14 cellular contexts compared by ENCODE assay signal in the genomic region with DNA sequence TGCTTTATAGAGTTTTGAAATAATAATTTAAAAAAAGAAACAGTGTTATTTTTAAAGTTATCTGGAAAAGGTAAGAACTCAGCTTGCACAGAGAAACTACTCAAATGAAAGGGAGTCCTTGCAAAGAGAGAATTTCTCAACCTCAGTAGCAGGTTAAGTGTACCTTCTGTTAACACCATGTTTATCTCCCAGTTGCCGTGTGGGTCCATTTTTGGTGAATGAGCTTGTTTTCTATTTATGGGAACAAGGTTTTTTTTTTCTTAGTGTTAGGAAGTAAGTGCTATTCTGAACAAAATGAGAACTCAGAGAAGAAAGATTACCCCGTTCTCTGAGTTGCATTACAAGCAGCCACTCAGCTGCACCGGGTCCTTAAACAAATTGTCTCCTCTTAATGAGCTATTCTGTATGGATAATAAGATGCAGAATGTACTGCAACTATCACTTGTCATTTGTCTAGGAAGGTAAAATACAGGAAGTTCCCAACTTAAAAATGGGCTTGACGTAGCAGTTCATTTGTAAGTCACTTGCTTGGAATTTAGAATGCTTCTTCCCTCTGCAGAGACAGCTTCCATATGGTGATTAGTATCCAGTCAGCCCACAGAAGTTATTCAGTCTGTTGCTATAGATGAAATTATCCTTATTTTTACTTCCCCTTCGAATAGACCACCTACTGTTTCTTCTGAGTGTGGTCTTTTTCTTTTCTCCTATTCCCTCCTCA.
A peak's percentile ranks its signal among the peaks of the same experiment; 100 is the strongest.
DNase-seq lines count a peak whose midpoint lies in the region; ATAC-seq, FAIRE-seq and TF ChIP-seq lines count a peak whose summit lies in the region.
"Had no signal": no experiment of that assay in that cellular context is flagged by ENCODE, and none has a peak within 500 bp of the region (broad histone marks: within the 10 kb centered on the region; RNA-seq: fewer than 3 reads in every experiment).

No MANE protein-coding gene starts in this region.

- no peak overlapping the region for H3K56ac ChIP-seq in H1 (replicated peaks; ENCODE audit: insufficient read length, low read depth, low read length)

- TF ChIP-seq CTCF in H1 (IDR thresholded peaks at IDR 0.05; ENCODE audit: control extremely low read depth in 1 of 3, insufficient read depth in 1 of 3, low read depth in 1 of 3, low read length in 3 of 3) (no peak), thoracic aorta (IDR thresholded peaks at IDR 0.05) (no peak)

- no peak overlapping the region for H2AFZ ChIP-seq in H1 (ENCODE audit: low read length)

- H3K4me1 ChIP-seq in H1 (replicated peaks in 1 of 4; ENCODE audit: control insufficient read depth in 3 of 4, insufficient read depth in 4 of 4, low read length in 3 of 4) = peaks cover 0 to 3% (median 3%) of the 10 kb centered on the region in 4 experiments; a peak in 5 of 7 replicates
- peaks cover 10 to 31% of the 10 kb centered on the region in 2 donors for H3K4me1 ChIP-seq in thoracic aorta (ENCODE audit: control insufficient read depth in 1 of 2, low read depth in 2 of 2)

- H2BK15ac ChIP-seq in H1 (ENCODE audit: low read length) = no peak overlapping the region

- TF ChIP-seq EP300 in H1 (IDR thresholded peaks at IDR 0.05; ENCODE audit: borderline replicate concordance in 1 of 2, low read depth in 2 of 2, low read length in 2 of 2) = no peak

- H2BK5ac ChIP-seq in H1 (ENCODE audit: low read depth, low read length) = no peak overlapping the region

- CTCF ChIA-PET in H1 (lab: Charles Lee; ENCODE audit: partially characterized antibody) = interaction anchor here (0.8 to 1.3 kb wide), 6 partner anchors 10 to 369 kb away, joined by 3 to 5 read pairs (median 3); no protein-coding TSS in a partner anchor

- H2BK20ac ChIP-seq in H1 (ENCODE audit: low read length) = no peak overlapping the region

- no peak for TF ChIP-seq RAD21 in H1 (IDR thresholded peaks at IDR 0.05 in 1 of 2, conservative IDR thresholded peaks at IDR 0.05 in 1 of 2; ENCODE audit: low read depth in 2 of 2, low read length in 2 of 2)

- 82% methylated on average over 5 of the region's 5 CpGs; no CpG with 5 or more reads in 1 of the 2 experiments for WGBS in H1 (ENCODE audit: extremely low coverage in 1 of 2, insufficient coverage in 1 of 2, insufficient read length in 1 of 2, insufficient replicate concordance in 2 of 2, low coverage in 1 of 2, low lambda C conversion rate in 2 of 2, missing lambda C conversion rate in 1 of 2), 2 experiments

- peaks cover 3 to 6% of the 10 kb centered on the region in 2 experiments; a peak in 2 of 4 replicates for H3K9me3 ChIP-seq in H1 (ENCODE audit: insufficient read depth in 2 of 2, low read depth in 1 of 2, low read length in 1 of 2)
- no peaks in the 10 kb centered on the region for H3K9me3 ChIP-seq in thoracic aorta
- H3K9me3 ChIP-seq: right lobe of liver had no signal

- H3K79me1 ChIP-seq in H1 (ENCODE audit: low read depth, low read length) = no peaks in the 10 kb centered on the region

- H3K9ac ChIP-seq in H1 (replicated peaks in 1 of 4; ENCODE audit: extremely low read depth in 1 of 4, low read depth in 3 of 4, low read length in 3 of 4) = no peak overlapping the region

- no peak overlapping the region for H3K23ac ChIP-seq in H1 (ENCODE audit: insufficient read length)

- H4K20me1 ChIP-seq in H1 (replicated peaks in 1 of 2; ENCODE audit: control insufficient read depth in 1 of 2, insufficient read depth in 2 of 2, low read length in 2 of 2) = no peaks in the 10 kb centered on the region

- no peak overlapping the region for H3K4me3 ChIP-seq in H1 (ENCODE audit: extremely low read depth in 1 of 4, insufficient read depth in 2 of 4, low read depth in 3 of 4, low read length in 4 of 4)
- peak overlapping the region; percentile 45 for H3K4me3 ChIP-seq in thoracic aorta
- H3K4me3 ChIP-seq: right lobe of liver, SK-N-MC had no signal

- DNase-seq in KBM-7 (peak; percentile 12), H1 (ENCODE audit: low read depth in 1 of 2, low spot score in 2 of 2) (no peak), iris pigment epithelial cell (ENCODE audit: low read depth) (peak; percentile 79), thoracic aorta (ENCODE audit: low spot score) (no peak), ACHN (no peak)
- DNase-seq: COR-L47, MM.1S, right lobe of liver had no signal

- no peak overlapping the region for H3K4ac ChIP-seq in H1 (replicated peaks; ENCODE audit: insufficient read length, low read depth, low read length)

- in situ Hi-C loops in KBM-7 (cut with MboI; ENCODE audit: low pct_unique_long_range_greater_than_20kb, low sequenced_read_pairs) (no loop called here), ACHN (cut with HindIII; ENCODE audit: low pct_ligation_motif_present, low pct_unique_long_range_greater_than_20kb, low sequenced_read_pairs) (no loop called here)

- 0 out of 4 replicates have a peak, but pooled peaks cover 0 to 3% of the 10 kb centered on the region in 2 experiments for H3K79me2 ChIP-seq in H1 (ENCODE audit: control insufficient read depth in 1 of 2, insufficient read depth in 2 of 2, low read length in 2 of 2)

- POLR2A ChIA-PET in H1 (lab: Charles Lee; ENCODE audit: partially characterized antibody) = no interaction called here

- H2BK120ac ChIP-seq in H1 (replicated peaks; ENCODE audit: low read depth, low read length) = no peak overlapping the region

- H2AK5ac ChIP-seq in H1 (ENCODE audit: low read depth, low read length) = no peak overlapping the region

- no peak overlapping the region for H3K4me2 ChIP-seq in H1 (ENCODE audit: insufficient read depth in 1 of 2, low read depth in 2 of 2, low read length in 2 of 2)

- no peak overlapping the region for H3K14ac ChIP-seq in H1 (ENCODE audit: insufficient read length)

- ATAC-seq in thoracic aorta (ENCODE audit: insufficient number of reproducible peaks, low FRiP score, low read depth) (no peak), GM19455 (IDR thresholded peaks at IDR 0.05; ENCODE audit: unreplicated experiment) (no peak), HG03457 (IDR thresholded peaks at IDR 0.05; ENCODE audit: unreplicated experiment) (no peak), HG02870 (IDR thresholded peaks at IDR 0.05; ENCODE audit: unreplicated experiment) (no peak)
- ATAC-seq: right lobe of liver had no signal

- H3K27me3 ChIP-seq in H1 (replicated peaks in 1 of 4; ENCODE audit: control insufficient read depth in 3 of 4, extremely low read depth in 1 of 4, insufficient read depth in 3 of 4, low read length in 3 of 4) (no peaks in the 10 kb centered on the region), thoracic aorta (replicated peaks; ENCODE audit: insufficient read depth) (no peaks in the 10 kb centered on the region)
- H3K27me3 ChIP-seq: right lobe of liver had no signal

- no peak for FAIRE-seq in H1 (lab: Jason Lieb, UNC)
- FAIRE-seq: endometrium had no signal

- H3K18ac ChIP-seq in H1 (ENCODE audit: extremely low read depth, low read length) = no peak overlapping the region

- TF ChIP-seq POLR2A in H1 (IDR thresholded peaks at IDR 0.05; ENCODE audit: control extremely low read depth in 1 of 2, low read depth in 2 of 2, low read length in 2 of 2) = no peak

- no peaks in the 10 kb centered on the region; a peak in 1 of 8 replicates for H3K36me3 ChIP-seq in H1 (ENCODE audit: control insufficient read depth in 2 of 4, insufficient read depth in 4 of 4, low read length in 3 of 4)
- H3K36me3 ChIP-seq in thoracic aorta = no peaks in the 10 kb centered on the region
- H3K36me3 ChIP-seq: right lobe of liver had no signal

- no peak overlapping the region for H4K8ac ChIP-seq in H1 (ENCODE audit: extremely low read depth, insufficient read depth, low read length)

- no peak overlapping the region for H4K5ac ChIP-seq in H1 (ENCODE audit: insufficient read length, low read depth, low read length)

- H3K27ac ChIP-seq in H1 (ENCODE audit: low read depth, low read length) (no peak overlapping the region), thoracic aorta (peak overlapping the region; percentile 13 to 45)
- H3K27ac ChIP-seq: HL-60, right lobe of liver, SK-N-MC had no signal

- no peaks in the 10 kb centered on the region for H3K23me2 ChIP-seq in H1 (ENCODE audit: low read depth, low read length)

- H4K91ac ChIP-seq in H1 (replicated peaks; ENCODE audit: insufficient read length, low read length) = no peak overlapping the region

- no peak overlapping the region for H2BK12ac ChIP-seq in H1 (ENCODE audit: low read depth, low read length)

TF ChIP-seq in H1, 55 proteins besides CTCF, POLR2A, EP300 and RAD21:
- no peak for TF ChIP-seq SP4 (IDR thresholded peaks at IDR 0.05; ENCODE audit: low read length)
- TF ChIP-seq TEAD4 (IDR thresholded peaks at IDR 0.05; ENCODE audit: low read depth, low read length) = 0 out of 2 replicates have a peak, but pooled peaks have one; percentile 14
TF ChIP-seq in H1: peak in this region for 1.

Comparison
In these comparisons a context has a peak if more than half of its experiments do, and no peak if none do; other contexts are left out.
1. DNase-seq: peak in KBM-7 (single experiment) and iris pigment epithelial cell (single experiment); none in H1 (0 of 2), thoracic aorta (single experiment) and ACHN (single experiment).